ENCODE assay signal across 15 cellular contexts in genomic region chr11:126443120-126443519, GRCh38.
A peak's percentile ranks its signal among the peaks of the same experiment; 100 is the strongest.
DNase-seq lines count a peak whose midpoint lies in the region; TF ChIP-seq lines count a peak whose summit lies in the region.
"Had no signal": no experiment of that assay in that cellular context is flagged by ENCODE, and none has a peak within 500 bp of the region (broad histone marks: within the 10 kb centered on the region; RNA-seq: fewer than 3 reads in every experiment).

No MANE protein-coding gene starts in this region.

- H3K27me3 ChIP-seq in WERI-Rb-1 (ENCODE audit: insufficient read depth, low read depth, severe bottlenecking), result no peaks in the 10 kb centered on the region
- H3K27me3 ChIP-seq: colonic mucosa, upper lobe of left lung had no signal

- H3K9me3 ChIP-seq in WERI-Rb-1 (ENCODE audit: severe bottlenecking), result no peaks in the 10 kb centered on the region
- H3K9me3 ChIP-seq: colonic mucosa, upper lobe of left lung had no signal

- intact Hi-C loops in Calu3 (cut with micrococcal nuclease; ENCODE audit: unreplicated experiment), result loop anchor here (5.0 kb wide), 1 partner anchor 904 kb away; no protein-coding TSS in a partner anchor

- DNase-seq in NCI-H2171 treated with DMSO at 0.1 percent for 48 hours (lab: John Stamatoyannopoulos, UW), result peak; percentile 22
- DNase-seq in NCI-H2171 (lab: John Stamatoyannopoulos, UW), result no peak
- peak; percentile 76 for DNase-seq in NCI-H2081 treated with DMSO at 0.1 percent for 48 hours (lab: John Stamatoyannopoulos, UW)
- DNase-seq in WERI-Rb-1, result no peak
- DNase-seq in retina, result peak; percentile 69
- DNase-seq in effector CD8-positive, alpha-beta T cell (lab: John Stamatoyannopoulos, UW), result no peak
- no peak for DNase-seq in kidney glomerular epithelial cell (lab: John Stamatoyannopoulos, UW)
- DNase-seq in Calu3, result no peak
- DNase-seq: activated effector memory CD4-positive, alpha-beta T cell treated with anti-CD3 and anti-CD28 coated beads, Interleukin-2, amount 50 U/mL, for 16 hours; CD4-positive, alpha-beta T cell; colonic mucosa; foreskin keratinocyte had no signal

- TF ChIP-seq CTCF in WERI-Rb-1 (IDR thresholded peaks at IDR 0.05; ENCODE audit: low read depth, low read length) (no peak), Calu3 (IDR thresholded peaks at IDR 0.05; ENCODE audit: unreplicated experiment) (no peak)

- H3K27me3 Mint-ChIP-seq in Calu3 (ENCODE audit: unreplicated experiment), result peaks cover 24% of the 10 kb centered on the region

- BruUV-seq in Calu3 (replicated peaks; lab: Mats Ljungman, UMichigan), result no TSS peak

- H3K4me1 Mint-ChIP-seq in Calu3 (ENCODE audit: low read depth, unreplicated experiment), result no peaks in the 10 kb centered on the region

- H3K36me3 Mint-ChIP-seq in Calu3 (ENCODE audit: insufficient read depth, unreplicated experiment), result no peaks in the 10 kb centered on the region

- H3K27ac Mint-ChIP-seq in Calu3 (ENCODE audit: unreplicated experiment), result no peak overlapping the region
- H3K27ac Mint-ChIP-seq: CD4-positive, alpha-beta T cell had no signal

- CTCF ChIA-PET in Calu3 (lab: Charles Lee), result no interaction called here

- 0 out of 2 replicates have a peak overlapping the region, but pooled peaks have one; percentile 18 for H3K27ac ChIP-seq in WERI-Rb-1
- H3K27ac ChIP-seq: colonic mucosa, foreskin keratinocyte, KMS-11, parathyroid adenoma, upper lobe of left lung had no signal

- H3K4me3 Mint-ChIP-seq in Calu3 (ENCODE audit: low read depth, unreplicated experiment), result no peak overlapping the region
- H3K4me3 Mint-ChIP-seq: CD4-positive, alpha-beta T cell had no signal

- no peaks in the 10 kb centered on the region for H3K36me3 ChIP-seq in WERI-Rb-1
- H3K36me3 ChIP-seq: colonic mucosa, upper lobe of left lung had no signal

- H3K4me3 ChIP-seq in WERI-Rb-1 (ENCODE audit: low read depth, low read length), result no peak overlapping the region
- H3K4me3 ChIP-seq: colonic mucosa, upper lobe of left lung had no signal

- no peaks in the 10 kb centered on the region for H3K9me3 Mint-ChIP-seq in Calu3 (ENCODE audit: low read depth, unreplicated experiment)
- H3K9me3 Mint-ChIP-seq: CD4-positive, alpha-beta T cell had no signal

Comparison
In these comparisons a context has a peak if more than half of its experiments do, and no peak if none do; other contexts are left out.
1. DNase-seq: peak in NCI-H2171 treated with DMSO at 0.1 percent for 48 hours (single experiment), NCI-H2081 treated with DMSO at 0.1 percent for 48 hours (single experiment) and retina (single experiment); none in NCI-H2171 (single experiment), WERI-Rb-1 (single experiment), effector CD8-positive, alpha-beta T cell (single experiment), kidney glomerular epithelial cell (single experiment) and Calu3 (single experiment).